13 cellular contexts compared by ENCODE assay signal in genomic region chr1:229643996-229644748, GRCh38. TPM values are rescaled to one million over a fixed set of nuclear protein-coding genes. Genes with fewer than 3 reads are reported as not detected.
DNase-seq lines count a peak whose midpoint lies in the region; ATAC-seq and TF ChIP-seq lines count a peak whose summit lies in the region.
"Had no signal": no experiment of that assay in that cellular context is flagged by ENCODE, and none has a peak within 500 bp of the region (broad histone marks: within the 10 kb centered on the region; RNA-seq: fewer than 3 reads in every experiment).

No MANE protein-coding gene starts in this region.

- H3K9ac ChIP-seq in Karpas-422 (ENCODE audit: low read length), result no peak overlapping the region

- H3K27ac ChIP-seq in right atrium auricular region (no peak overlapping the region), Karpas-422 (ENCODE audit: low read length) (peak overlapping the region; percentile 51), upper lobe of left lung (no peak overlapping the region), hepatocyte (no peak overlapping the region)
- H3K27ac ChIP-seq: right lobe of liver, SJSA1 had no signal

- H3K9me2 ChIP-seq in Karpas-422 (replicated peaks; ENCODE audit: insufficient read depth, low read length) (no peaks in the 10 kb centered on the region), hepatocyte (replicated peaks; ENCODE audit: insufficient read depth) (no peaks in the 10 kb centered on the region)

- peaks cover 0 to 12% of the 10 kb centered on the region in 2 donors for H3K4me1 ChIP-seq in right atrium auricular region
- H3K4me1 ChIP-seq in Karpas-422 (ENCODE audit: low read length), result peaks cover 31% of the 10 kb centered on the region
- H3K4me1 ChIP-seq in upper lobe of left lung, result no peaks in the 10 kb centered on the region
- no peaks in the 10 kb centered on the region for H3K4me1 ChIP-seq in hepatocyte (ENCODE audit: insufficient read depth)
- H3K4me1 ChIP-seq: right lobe of liver, SJSA1 had no signal

- H3K36me3 ChIP-seq in right atrium auricular region, result peaks cover 50% of the 10 kb centered on the region
- peaks cover 33% of the 10 kb centered on the region for H3K36me3 ChIP-seq in Karpas-422 (ENCODE audit: insufficient read depth, low read length)
- H3K36me3 ChIP-seq in upper lobe of left lung, result peaks cover 0 to 58% (median 42%) of the 10 kb centered on the region in 4 donors
- H3K36me3 ChIP-seq in hepatocyte (replicated peaks; ENCODE audit: insufficient read depth, low read depth), result no peaks in the 10 kb centered on the region

- no peak overlapping the region for H3K4me3 ChIP-seq in right atrium auricular region
- H3K4me3 ChIP-seq in Karpas-422 (ENCODE audit: low read length), result no peak overlapping the region; the same call in 1 of the 2 replicates
- H3K4me3 ChIP-seq in upper lobe of left lung, result no peak overlapping the region
- H3K4me3 ChIP-seq in hepatocyte, result no peak overlapping the region
- H3K4me3 ChIP-seq: right lobe of liver, SJSA1 had no signal

- ATAC-seq in left cardiac atrium (peak; percentile 20 to 68), upper lobe of left lung (ENCODE audit: low FRiP score in 2 of 2) (peak; percentile 19 to 20)

- peaks cover 22% of the 10 kb centered on the region for H4K20me1 ChIP-seq in Karpas-422 (ENCODE audit: insufficient read depth, low read depth, low read length)
- H4K20me1 ChIP-seq in hepatocyte (ENCODE audit: insufficient read depth, poor library complexity, severe bottlenecking), result no peaks in the 10 kb centered on the region

- intact Hi-C loops in left cardiac atrium (cut with DNase I), result no loop called here

- no peak overlapping the region for H2AFZ ChIP-seq in Karpas-422 (ENCODE audit: low read length)
- no peak overlapping the region for H2AFZ ChIP-seq in hepatocyte

- no peak for TF ChIP-seq EP300 in upper lobe of left lung (IDR thresholded peaks at IDR 0.05)

- H3K79me2 ChIP-seq in Karpas-422 (ENCODE audit: low read length) (peaks cover 67% of the 10 kb centered on the region), hepatocyte (peaks cover 6% of the 10 kb centered on the region)

- 91 to 92% methylated on average over 5 to 6 of the region's 6 CpGs for WGBS in upper lobe of left lung, 2 donors
- 95% methylated on average over 6 of the region's 6 CpGs for whole genome bisulfite sequencing in hepatocyte (ENCODE audit: low lambda C conversion rate, missing lambda C conversion rate)

- TF ChIP-seq POLR2A in upper lobe of left lung (IDR thresholded peaks at IDR 0.05), result no peak

- DNase-seq in left cardiac atrium (no peak), right atrium auricular region (ENCODE audit: low spot score) (no peak), Karpas-422 (peak; percentile 73), fibroblast of gingiva (ENCODE audit: low read depth) (peak; percentile 69), upper lobe of left lung (peak in 1 of 2 donors; percentile 44), hepatocyte (ENCODE audit: low spot score) (no peak), AG20443 (ENCODE audit: low spot score) (no peak), NCI-H187 (lab: John Stamatoyannopoulos, UW) (no peak)
- DNase-seq: activated CD4-positive, alpha-beta T cell treated with anti-CD3 and anti-CD28 coated beads, Interleukin-2, amount 10 ng/mL, durations not matched to agents 24 days and 14 days; effector CD4-positive, alpha-beta T cell; NCI-H345 had no signal

- H3K9me3 ChIP-seq in right atrium auricular region, result no peaks in the 10 kb centered on the region
- no peaks in the 10 kb centered on the region for H3K9me3 ChIP-seq in Karpas-422 (ENCODE audit: low read length)
- no peaks in the 10 kb centered on the region for H3K9me3 ChIP-seq in upper lobe of left lung
- H3K9me3 ChIP-seq in hepatocyte (ENCODE audit: low read depth), result no peaks in the 10 kb centered on the region
- H3K9me3 ChIP-seq: right lobe of liver, SJSA1 had no signal

- H3K27me3 ChIP-seq in right atrium auricular region (no peaks in the 10 kb centered on the region), Karpas-422 (ENCODE audit: low read length) (no peaks in the 10 kb centered on the region), upper lobe of left lung (no peaks in the 10 kb centered on the region), hepatocyte (no peaks in the 10 kb centered on the region)
- H3K27me3 ChIP-seq: right lobe of liver, SJSA1 had no signal

- TF ChIP-seq CTCF in right atrium auricular region (IDR thresholded peaks at IDR 0.05), result no peak
- TF ChIP-seq CTCF in upper lobe of left lung (IDR thresholded peaks at IDR 0.05), result no peak
- TF ChIP-seq CTCF in hepatocyte (IDR thresholded peaks at IDR 0.05; ENCODE audit: poor library complexity), result no peak

- H3K4me2 ChIP-seq in Karpas-422 (ENCODE audit: low read depth, low read length, poor library complexity, severe bottlenecking), result peak overlapping the region; percentile 37
- H3K4me2 ChIP-seq in hepatocyte, result no peak overlapping the region

RNA-seq across cellular contexts. Expression of gene URB2, which starts 18.1 kb away (rescaled TPM):
- total RNA-seq in left cardiac atrium (1 to 10 TPM; 3.6 to 8.4 TPM), right atrium auricular region (1 to 10 TPM; 4.5 to 7.1 TPM), upper lobe of left lung (10 to 100 TPM in 2 of 6 donors, 1 to 10 TPM in 4; 3.4 to 26.2 (median 7.2) TPM), hepatocyte (7.2 and 12.4 TPM in 2 replicates)
- 14.1 and 15.0 TPM in 2 replicates for total RNA-seq in Karpas-422 (2014; rRNA removed; shearing (Covaris generic); ENCODE audit: low replicate concordance)
- polyA plus RNA-seq in hepatocyte, result 3.0 and 4.6 TPM in 2 replicates

RNA-seq across cellular contexts. Expression of gene TAF5L, which starts 18.2 kb away (rescaled TPM):
- total RNA-seq in left cardiac atrium (10 to 100 TPM; 10.8 to 14.7 TPM), right atrium auricular region (10 to 100 TPM in 1 of 2 donors, 1 to 10 TPM in 1; 8.6 to 12.7 TPM), upper lobe of left lung (10 to 100 TPM; 11.0 to 25.5 (median 19.6) TPM), hepatocyte (13.0 and 14.4 TPM in 2 replicates)
- total RNA-seq in Karpas-422 (2014; rRNA removed; shearing (Covaris generic); ENCODE audit: low replicate concordance), result 30.7 and 32.6 TPM in 2 replicates
- polyA plus RNA-seq in hepatocyte, result 5.4 and 6.8 TPM in 2 replicates

Comparison
In these comparisons a context has a peak if more than half of its experiments do, and no peak if none do; other contexts are left out.
1. DNase-seq: peak in Karpas-422 (single experiment) and fibroblast of gingiva (single experiment); none in left cardiac atrium (single experiment), right atrium auricular region (single experiment), hepatocyte (single experiment), AG20443 (single experiment) and NCI-H187 (0 of 2).